In the genomic region with DNA sequence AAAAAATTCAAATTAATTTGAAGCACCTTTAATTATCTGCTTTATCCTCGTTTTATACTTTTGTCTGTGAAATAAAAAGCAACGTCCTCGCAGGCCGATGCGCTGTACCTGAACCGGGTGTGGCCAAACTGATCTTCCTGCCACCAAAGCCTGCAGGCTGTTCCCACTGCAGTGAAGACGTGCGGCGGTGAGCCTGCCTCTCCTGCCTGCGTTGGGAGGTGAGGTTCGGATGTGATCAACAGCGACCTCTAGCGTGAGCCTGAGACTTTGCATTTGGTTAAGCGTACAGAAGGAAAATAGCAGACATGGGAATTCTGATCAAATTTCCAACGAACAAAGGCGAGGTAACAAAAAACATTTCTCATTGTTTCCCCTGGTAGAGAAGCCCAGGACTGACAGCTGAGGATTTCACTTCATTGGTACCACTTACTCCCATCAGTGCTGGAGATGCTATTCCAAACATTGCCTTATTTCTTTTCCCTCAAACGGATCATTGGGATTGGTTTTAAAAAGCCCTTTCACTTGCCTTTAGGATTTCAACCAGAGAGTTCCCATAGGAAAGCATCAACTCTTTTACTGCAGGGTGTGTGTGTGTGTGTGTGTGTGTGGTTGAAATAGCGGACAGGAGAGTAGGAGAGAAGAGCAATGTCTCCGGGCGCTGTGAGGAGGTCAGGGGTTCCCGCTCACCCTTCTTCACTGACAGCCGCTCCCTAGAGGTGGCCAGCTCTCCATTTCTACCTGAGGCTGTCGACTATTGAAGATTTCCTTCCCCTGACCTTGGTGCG, we compare ENCODE assay signal across 1 cellular context.
TF ChIP-seq lines count a peak whose summit lies in the region.

No MANE protein-coding gene starts in this region.

TF ChIP-seq in HepG2, 621 proteins besides CTCF, POLR2A, EP300 and RAD21 (continued from another document and continues in another):
- no peak for TF ChIP-seq ZBED4 (CRISPR knock-in tag; IDR thresholded peaks at IDR 0.05; ENCODE audit: borderline replicate concordance)
- no peak for TF ChIP-seq ARID4A (CRISPR knock-in tag; IDR thresholded peaks at IDR 0.05; ENCODE audit: borderline replicate concordance)
- TF ChIP-seq, protein P1, sequence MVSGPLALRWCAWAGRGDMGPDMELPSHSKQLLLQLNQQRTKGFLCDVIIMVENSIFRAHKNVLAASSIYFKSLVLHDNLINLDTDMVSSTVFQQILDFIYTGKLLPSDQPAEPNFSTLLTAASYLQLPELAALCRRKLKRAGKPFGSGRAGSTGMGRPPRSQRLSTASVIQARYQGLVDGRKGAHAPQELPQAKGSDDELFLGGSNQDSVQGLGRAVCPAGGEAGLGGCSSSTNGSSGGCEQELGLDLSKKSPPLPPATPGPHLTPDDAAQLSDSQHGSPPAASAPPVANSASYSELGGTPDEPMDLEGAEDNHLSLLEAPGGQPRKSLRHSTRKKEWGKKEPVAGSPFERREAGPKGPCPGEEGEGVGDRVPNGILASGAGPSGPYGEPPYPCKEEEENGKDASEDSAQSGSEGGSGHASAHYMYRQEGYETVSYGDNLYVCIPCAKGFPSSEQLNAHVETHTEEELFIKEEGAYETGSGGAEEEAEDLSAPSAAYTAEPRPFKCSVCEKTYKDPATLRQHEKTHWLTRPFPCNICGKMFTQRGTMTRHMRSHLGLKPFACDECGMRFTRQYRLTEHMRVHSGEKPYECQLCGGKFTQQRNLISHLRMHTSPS (CRISPR knock-in tag; IDR thresholded peaks at IDR 0.05; ENCODE audit: low read depth): no peak
- TF ChIP-seq, protein P2, sequence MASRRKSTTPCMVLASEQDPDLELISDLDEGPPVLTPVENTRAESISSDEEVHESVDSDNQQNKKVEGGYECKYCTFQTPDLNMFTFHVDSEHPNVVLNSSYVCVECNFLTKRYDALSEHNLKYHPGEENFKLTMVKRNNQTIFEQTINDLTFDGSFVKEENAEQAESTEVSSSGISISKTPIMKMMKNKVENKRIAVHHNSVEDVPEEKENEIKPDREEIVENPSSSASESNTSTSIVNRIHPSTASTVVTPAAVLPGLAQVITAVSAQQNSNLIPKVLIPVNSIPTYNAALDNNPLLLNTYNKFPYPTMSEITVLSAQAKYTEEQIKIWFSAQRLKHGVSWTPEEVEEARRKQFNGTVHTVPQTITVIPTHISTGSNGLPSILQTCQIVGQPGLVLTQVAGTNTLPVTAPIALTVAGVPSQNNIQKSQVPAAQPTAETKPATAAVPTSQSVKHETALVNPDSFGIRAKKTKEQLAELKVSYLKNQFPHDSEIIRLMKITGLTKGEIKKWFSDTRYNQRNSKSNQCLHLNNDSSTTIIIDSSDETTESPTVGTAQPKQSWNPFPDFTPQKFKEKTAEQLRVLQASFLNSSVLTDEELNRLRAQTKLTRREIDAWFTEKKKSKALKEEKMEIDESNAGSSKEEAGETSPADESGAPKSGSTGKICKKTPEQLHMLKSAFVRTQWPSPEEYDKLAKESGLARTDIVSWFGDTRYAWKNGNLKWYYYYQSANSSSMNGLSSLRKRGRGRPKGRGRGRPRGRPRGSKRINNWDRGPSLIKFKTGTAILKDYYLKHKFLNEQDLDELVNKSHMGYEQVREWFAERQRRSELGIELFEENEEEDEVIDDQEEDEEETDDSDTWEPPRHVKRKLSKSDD (CRISPR knock-in tag; IDR thresholded peaks at IDR 0.05; ENCODE audit: low read depth): no peak
- no peak for TF ChIP-seq LBX2 (CRISPR knock-in tag; IDR thresholded peaks at IDR 0.05; ENCODE audit: borderline replicate concordance)
- peak; percentile 83; the same call in 1 of the 2 replicates for TF ChIP-seq ZKSCAN8 (CRISPR knock-in tag; IDR thresholded peaks at IDR 0.05; ENCODE audit: borderline replicate concordance)
- TF ChIP-seq SNAPC2 (CRISPR knock-in tag; IDR thresholded peaks at IDR 0.05): no peak
- TF ChIP-seq MTA3 (CRISPR knock-in tag; IDR thresholded peaks at IDR 0.05): no peak
- TF ChIP-seq ZNF367 (CRISPR knock-in tag; IDR thresholded peaks at IDR 0.05; ENCODE audit: borderline replicate concordance): no peak
- peak; percentile 66; the same call in 1 of the 2 replicates for TF ChIP-seq ZNF788 (CRISPR knock-in tag; IDR thresholded peaks at IDR 0.05; ENCODE audit: borderline replicate concordance)
- TF ChIP-seq, protein P3, sequence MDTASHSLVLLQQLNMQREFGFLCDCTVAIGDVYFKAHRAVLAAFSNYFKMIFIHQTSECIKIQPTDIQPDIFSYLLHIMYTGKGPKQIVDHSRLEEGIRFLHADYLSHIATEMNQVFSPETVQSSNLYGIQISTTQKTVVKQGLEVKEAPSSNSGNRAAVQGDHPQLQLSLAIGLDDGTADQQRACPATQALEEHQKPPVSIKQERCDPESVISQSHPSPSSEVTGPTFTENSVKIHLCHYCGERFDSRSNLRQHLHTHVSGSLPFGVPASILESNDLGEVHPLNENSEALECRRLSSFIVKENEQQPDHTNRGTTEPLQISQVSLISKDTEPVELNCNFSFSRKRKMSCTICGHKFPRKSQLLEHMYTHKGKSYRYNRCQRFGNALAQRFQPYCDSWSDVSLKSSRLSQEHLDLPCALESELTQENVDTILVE (CRISPR knock-in tag; IDR thresholded peaks at IDR 0.05): peak; percentile 80
- TF ChIP-seq FIP1L1 (IDR thresholded peaks at IDR 0.05; ENCODE audit: borderline replicate concordance, insufficient read depth, low read depth, low read length): no peak
- TF ChIP-seq GATAD2A (CRISPR knock-in tag; IDR thresholded peaks at IDR 0.05): no peak; the same call in 1 of the 2 replicates
- no peak for TF ChIP-seq FOXK2 (IDR thresholded peaks at IDR 0.05)
- peak; percentile 70; the same call in 1 of the 2 replicates for TF ChIP-seq KDM3A (CRISPR knock-in tag; IDR thresholded peaks at IDR 0.05; ENCODE audit: low read depth)
- TF ChIP-seq ZSCAN9 (CRISPR knock-in tag; IDR thresholded peaks at IDR 0.05; ENCODE audit: borderline replicate concordance): peak; percentile 82
- 0 out of 2 replicates have a peak, but pooled peaks have one; percentile 49 for TF ChIP-seq THRA (CRISPR knock-in tag; IDR thresholded peaks at IDR 0.05; ENCODE audit: borderline replicate concordance)
- no peak for TF ChIP-seq ZNF83 (CRISPR knock-in tag; IDR thresholded peaks at IDR 0.05; ENCODE audit: borderline replicate concordance)
- no peak for TF ChIP-seq ZNF318 (CRISPR knock-in tag; IDR thresholded peaks at IDR 0.05)
